7 cellular contexts compared by ENCODE assay signal in the genomic region with DNA sequence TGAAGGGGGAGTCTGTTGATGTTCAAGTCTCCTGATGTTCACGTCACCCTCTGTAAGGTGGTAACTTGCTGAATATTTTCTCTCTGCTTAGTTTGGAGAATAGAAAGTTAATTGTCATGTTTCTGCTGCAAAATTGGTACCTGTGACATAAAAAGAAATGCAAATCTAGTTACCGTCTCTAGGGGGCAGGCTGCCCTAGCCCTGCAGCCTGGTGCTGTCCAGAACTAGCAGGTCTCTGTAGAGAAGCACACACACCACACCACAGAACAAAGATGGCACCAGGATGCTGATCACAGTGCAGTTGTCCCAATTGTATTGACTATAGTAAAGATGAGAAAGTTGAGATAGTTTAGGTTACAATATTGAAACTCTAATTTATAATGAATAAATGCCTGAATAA. TPM values are rescaled to one million over a fixed set of nuclear protein-coding genes. Genes with fewer than 3 reads are reported as not detected.
DNase-seq lines count a peak whose midpoint lies in the region; ATAC-seq and TF ChIP-seq lines count a peak whose summit lies in the region.

No MANE protein-coding gene starts in this region.

- no peaks in the 10 kb centered on the region for H3K4me1 ChIP-seq in upper lobe of left lung

- peak; percentile 45 for DNase-seq in ELR (ENCODE audit: low read depth)
- no peak for DNase-seq in LNCaP clone FGC (ENCODE audit: low read depth)
- DNase-seq in iPS-NIHi11 (ENCODE audit: low spot score) = peak; percentile 72
- DNase-seq in upper lobe of left lung = peak in 1 of 2 donors; percentile 46

- H3K9me3 ChIP-seq in upper lobe of left lung = no peaks in the 10 kb centered on the region

- WGBS in upper lobe of left lung, 2 donors = 26 to 31% methylated on average over 2 of the region's 2 CpGs

- H3K4me3 ChIP-seq in LNCaP clone FGC (ENCODE audit: low read depth, low read length) = no peak overlapping the region
- no peak overlapping the region for H3K4me3 ChIP-seq in upper lobe of left lung

- peak; percentile 84 for ATAC-seq in GM21526 (IDR thresholded peaks at IDR 0.05; ENCODE audit: low FRiP score, unreplicated experiment)
- peak; percentile 65 to 68 for ATAC-seq in upper lobe of left lung (ENCODE audit: low FRiP score in 2 of 2)
- no peak for ATAC-seq in GM21825 (IDR thresholded peaks at IDR 0.05; ENCODE audit: unreplicated experiment)

- H3K27ac ChIP-seq in VCaP (no peak overlapping the region), upper lobe of left lung (no peak overlapping the region)

- H3K36me3 ChIP-seq in upper lobe of left lung = no peaks in the 10 kb centered on the region

- TF ChIP-seq CTCF in LNCaP clone FGC (IDR thresholded peaks at IDR 0.05; ENCODE audit: control insufficient read depth, extremely low read depth, insufficient read depth) (peak; percentile 76), VCaP (conservative IDR thresholded peaks at IDR 0.05) (peak; percentile 77), upper lobe of left lung (IDR thresholded peaks at IDR 0.05) (peak in 5 of 6 experiments; percentile 11 to 53 (median 44))

- TF ChIP-seq POLR2A in upper lobe of left lung (IDR thresholded peaks at IDR 0.05) = no peak

- H3K27me3 ChIP-seq in upper lobe of left lung = no peaks in the 10 kb centered on the region

- TF ChIP-seq EP300 in upper lobe of left lung (IDR thresholded peaks at IDR 0.05) = no peak

RNA-seq across cellular contexts. Expression of a gene that starts 47.0 kb away (rescaled TPM):
- total RNA-seq in upper lobe of left lung = not detected
